8 cellular contexts compared by ENCODE assay signal in genomic region chr3:15063656-15064286, GRCh38. TPM values are rescaled to one million over a fixed set of nuclear protein-coding genes. Genes with fewer than 3 reads are reported as not detected.
A peak's percentile ranks its signal among the peaks of the same experiment; 100 is the strongest.
DNase-seq lines count a peak whose midpoint lies in the region; ATAC-seq and TF ChIP-seq lines count a peak whose summit lies in the region.

No MANE protein-coding gene starts in this region.

- H2AK5ac ChIP-seq in neuronal stem cell (ENCODE audit: low read depth, low read length): no peak overlapping the region

- H3K9me2 ChIP-seq in PC-9 (ENCODE audit: insufficient read depth): no peaks in the 10 kb centered on the region; the same call in 1 of the 2 replicates

- TF ChIP-seq CTCF in PC-9 (conservative IDR thresholded peaks at IDR 0.05): no peak

- peaks cover 6% of the 10 kb centered on the region; the same call in 1 of the 2 replicates for H3F3A ChIP-seq in PC-9 (ENCODE audit: insufficient read depth, low read depth)

- POLR2A ChIA-PET in CD4-positive, alpha-beta memory T cell (lab: Charles Lee; ENCODE audit: partially characterized antibody): interaction anchor here (1.1 to 3.8 kb wide), 7 partner anchors 9 to 413 kb away, joined by 3 to 37 read pairs (median 7); partner anchors contain the start of genes CCDC174 and RBSN
- POLR2A ChIA-PET in PC-9 (lab: Charles Lee; ENCODE audit: unreplicated experiment): interaction anchor here (0.6 kb wide), 1 partner anchor 137 kb away, joined by 6 read pairs; no protein-coding TSS in a partner anchor

- peaks cover 18% of the 10 kb centered on the region for H3K4me1 ChIP-seq in CD4-positive, alpha-beta memory T cell (ENCODE audit: insufficient read depth, low read length)
- H3K4me1 ChIP-seq in PC-9 (replicated peaks; ENCODE audit: insufficient read depth) (peaks cover 18% of the 10 kb centered on the region), neuronal stem cell (ENCODE audit: control insufficient read depth in 2 of 2, insufficient read depth in 1 of 2, low read depth in 1 of 2, low read length in 2 of 2) (peaks cover 3 to 10% of the 10 kb centered on the region in 2 donors)

- intact Hi-C loops in CD4-positive, alpha-beta memory T cell (cut with micrococcal nuclease): no loop called here
- intact Hi-C loops in PC-9 (cut with micrococcal nuclease; ENCODE audit: unreplicated experiment): no loop called here

- H3K36me3 ChIP-seq in CD4-positive, alpha-beta memory T cell (ENCODE audit: insufficient read depth, low read length): peaks cover 3% of the 10 kb centered on the region
- H3K36me3 ChIP-seq in PC-9 (ENCODE audit: low read depth) (no peaks in the 10 kb centered on the region; the same call in 1 of the 2 replicates), neuronal stem cell (replicated peaks in 1 of 2; ENCODE audit: control insufficient read depth in 2 of 2, insufficient read depth in 2 of 2, low read length in 2 of 2) (peaks cover 7 to 34% of the 10 kb centered on the region in 2 donors)

- H2AFZ ChIP-seq in PC-9: no peak overlapping the region
- H2AFZ ChIP-seq in neuronal stem cell (ENCODE audit: low read length): no peak overlapping the region

- no peak for ATAC-seq in HG02981 (IDR thresholded peaks at IDR 0.05; ENCODE audit: unreplicated experiment)

- TSS peak; percentile 46 for BruUV-seq in PC-9 (replicated peaks; lab: Mats Ljungman, UMichigan)

- H3K36me3 Mint-ChIP-seq in CD4-positive, alpha-beta memory T cell: peaks cover 7 to 14% of the 10 kb centered on the region in 2 donors

- H3K27ac Mint-ChIP-seq in CD4-positive, alpha-beta memory T cell: peak overlapping the region in 6 of 7 donors; percentile 67 to 98 (median 90)

- peaks cover 6% of the 10 kb centered on the region for H3K79me1 ChIP-seq in neuronal stem cell (ENCODE audit: low read depth, low read length)

- H3K4me1 Mint-ChIP-seq in CD4-positive, alpha-beta memory T cell: peaks cover 15 to 41% (median 28%) of the 10 kb centered on the region in 4 donors

- peaks cover 14% of the 10 kb centered on the region; the same call in 1 of the 2 replicates for H4K20me1 ChIP-seq in PC-9 (ENCODE audit: insufficient read depth)

- peak overlapping the region; percentile 19 to 78 for H3K4me3 ChIP-seq in CD4-positive, alpha-beta memory T cell (ENCODE audit: low read length in 2 of 2)
- peak overlapping the region; percentile 97 for H3K4me3 ChIP-seq in PC-9
- peak overlapping the region; percentile 82 to 98 for H3K4me3 ChIP-seq in neuronal stem cell (ENCODE audit: low read length in 2 of 2)

- no peak overlapping the region for H4K91ac ChIP-seq in neuronal stem cell (ENCODE audit: low read depth, low read length, poor library complexity)

- H3K23ac ChIP-seq in neuronal stem cell (ENCODE audit: low read depth, low read length, poor library complexity): no peak overlapping the region

- CTCF ChIA-PET in CD4-positive, alpha-beta memory T cell (lab: Charles Lee; ENCODE audit: partially characterized antibody): interaction anchor here (0.9 to 2.1 kb wide), 5 partner anchors 11 to 140 kb away, joined by 3 to 10 read pairs (median 4); partner anchors contain the start of gene RBSN
- CTCF ChIA-PET in PC-9 (lab: Charles Lee): no interaction called here

- no peak overlapping the region for H2BK15ac ChIP-seq in neuronal stem cell (ENCODE audit: low read length)

- H3K27ac ChIP-seq in CD4-positive, alpha-beta memory T cell (ENCODE audit: low read depth, low read length): peak overlapping the region; percentile 79
- H3K27ac ChIP-seq in PC-9 (no peak overlapping the region), neuronal stem cell (replicated peaks; ENCODE audit: low read length) (no peak overlapping the region)

- no peak overlapping the region for H3K18ac ChIP-seq in neuronal stem cell (ENCODE audit: low read length)

- H3K4me3 Mint-ChIP-seq in CD4-positive, alpha-beta memory T cell: peak overlapping the region; percentile 93 to 99 (median 96)

- peaks cover 34% of the 10 kb centered on the region for H3K79me2 ChIP-seq in PC-9 (ENCODE audit: low read depth)

- no peaks in the 10 kb centered on the region for H3K9me3 Mint-ChIP-seq in CD4-positive, alpha-beta memory T cell

- no peak overlapping the region for H3K14ac ChIP-seq in neuronal stem cell (ENCODE audit: low read length)

- no CpG with 5 or more reads among the region's 13 CpGs for WGBS in neuronal stem cell (ENCODE audit: extremely low coverage in 2 of 2, insufficient read length in 2 of 2, insufficient replicate concordance in 1 of 2), 2 donors

- no peak for DNase-seq in CD4-positive, alpha-beta memory T cell
- DNase-seq in PC-9: no peak
- DNase-seq in erythroblast (lab: John Stamatoyannopoulos, UW): peak; percentile 29 to 43
- no peak for DNase-seq in neuronal stem cell (ENCODE audit: low spot score)
- no peak for DNase-seq in A172 (ENCODE audit: low spot score)
- no peak for DNase-seq in cortex of kidney (lab: John Stamatoyannopoulos, UW)
- no peak for DNase-seq in NCI-H524 treated with DMSO at 0.1 percent for 48 hours (lab: John Stamatoyannopoulos, UW)

- H3K4me2 ChIP-seq in PC-9 (peak overlapping the region; percentile 95), neuronal stem cell (ENCODE audit: insufficient read depth, low read length, poor library complexity, severe bottlenecking) (no peak overlapping the region)

- H3K9me3 ChIP-seq in CD4-positive, alpha-beta memory T cell (ENCODE audit: control insufficient read depth in 1 of 2, low read length in 2 of 2): no peaks in the 10 kb centered on the region
- no peaks in the 10 kb centered on the region for H3K9me3 ChIP-seq in PC-9 (ENCODE audit: insufficient read depth, low read depth)
- H3K9me3 ChIP-seq in neuronal stem cell (replicated peaks in 1 of 2; ENCODE audit: control insufficient read depth in 2 of 2, insufficient read depth in 1 of 2, low read depth in 1 of 2, low read length in 2 of 2): peaks cover 5% of the 10 kb centered on the region in 2 donors

- H4K8ac ChIP-seq in neuronal stem cell (ENCODE audit: low read depth, low read length): no peak overlapping the region

- H2BK12ac ChIP-seq in neuronal stem cell (ENCODE audit: low read length): no peak overlapping the region

- no peak for TF ChIP-seq POLR2A in erythroblast (IDR thresholded peaks at IDR 0.05; ENCODE audit: low read length)

- no peaks in the 10 kb centered on the region for H3K27me3 Mint-ChIP-seq in CD4-positive, alpha-beta memory T cell

- no peak overlapping the region for H2BK120ac ChIP-seq in neuronal stem cell (ENCODE audit: low read depth, low read length)

- H3K27me3 ChIP-seq in CD4-positive, alpha-beta memory T cell (ENCODE audit: insufficient read depth, low read length): no peaks in the 10 kb centered on the region
- H3K27me3 ChIP-seq in PC-9 (ENCODE audit: insufficient read depth, low read depth): no peaks in the 10 kb centered on the region
- no peaks in the 10 kb centered on the region for H3K27me3 ChIP-seq in neuronal stem cell (ENCODE audit: control insufficient read depth in 3 of 3, insufficient read depth in 3 of 3, low read depth in 1 of 3, low read length in 3 of 3)

- no peak overlapping the region for H3K4ac ChIP-seq in neuronal stem cell (ENCODE audit: low read length)

- H2BK5ac ChIP-seq in neuronal stem cell (ENCODE audit: low read length): no peak overlapping the region

- H3K9ac ChIP-seq in neuronal stem cell (ENCODE audit: low read depth, low read length, poor library complexity): no peak overlapping the region

RNA-seq across cellular contexts. Expression of gene MRPS25, which starts 1.3 kb away (rescaled TPM):
- total RNA-seq in CD4-positive, alpha-beta memory T cell: 10 to 100 TPM; 77.1 to 80.3 TPM
- polyA plus RNA-seq in CD4-positive, alpha-beta memory T cell: 10 to 100 TPM; 15.1 to 22.8 TPM
- 47.8 and 53.3 TPM in 2 replicates for total RNA-seq in PC-9 (2021)
- 20.1 TPM for polyA plus RNA-seq in neuronal stem cell (2013, experiment 1 of 2)
- polyA plus RNA-seq in neuronal stem cell (2013, experiment 2 of 2): 18.2 TPM
- 22.3 and 24.8 TPM in 2 replicates for total RNA-seq in A172 (2014; rRNA removed; shearing (Covaris generic))

RNA-seq across cellular contexts. Expression of gene RBSN, which starts 35.2 kb away (rescaled TPM):
- total RNA-seq in CD4-positive, alpha-beta memory T cell: 10 to 100 TPM; 33.2 to 34.7 TPM
- 10 to 100 TPM; 11.4 to 21.4 TPM for polyA plus RNA-seq in CD4-positive, alpha-beta memory T cell
- total RNA-seq in PC-9 (2021): 20.6 and 20.7 TPM in 2 replicates
- polyA plus RNA-seq in neuronal stem cell (2013, experiment 1 of 2): 11.7 TPM
- polyA plus RNA-seq in neuronal stem cell (2013, experiment 2 of 2): 12.2 TPM
- 23.3 and 29.0 TPM in 2 replicates for total RNA-seq in A172 (2014; rRNA removed; shearing (Covaris generic))

Comparison
In these comparisons a context has a peak if more than half of its experiments do, and no peak if none do; other contexts are left out.
1. DNase-seq: peak in erythroblast (2 of 2); none in CD4-positive, alpha-beta memory T cell (0 of 5), PC-9 (0 of 2), neuronal stem cell (single experiment), A172 (single experiment), cortex of kidney (single experiment) and NCI-H524 treated with DMSO at 0.1 percent for 48 hours (single experiment).
2. Peak in every context shown above with its lines, with median percentiles within 50 percentile points of each other: H3K4me3 ChIP-seq.